Comparison of ENCODE assay signal across 7 cellular contexts in the genomic region with DNA sequence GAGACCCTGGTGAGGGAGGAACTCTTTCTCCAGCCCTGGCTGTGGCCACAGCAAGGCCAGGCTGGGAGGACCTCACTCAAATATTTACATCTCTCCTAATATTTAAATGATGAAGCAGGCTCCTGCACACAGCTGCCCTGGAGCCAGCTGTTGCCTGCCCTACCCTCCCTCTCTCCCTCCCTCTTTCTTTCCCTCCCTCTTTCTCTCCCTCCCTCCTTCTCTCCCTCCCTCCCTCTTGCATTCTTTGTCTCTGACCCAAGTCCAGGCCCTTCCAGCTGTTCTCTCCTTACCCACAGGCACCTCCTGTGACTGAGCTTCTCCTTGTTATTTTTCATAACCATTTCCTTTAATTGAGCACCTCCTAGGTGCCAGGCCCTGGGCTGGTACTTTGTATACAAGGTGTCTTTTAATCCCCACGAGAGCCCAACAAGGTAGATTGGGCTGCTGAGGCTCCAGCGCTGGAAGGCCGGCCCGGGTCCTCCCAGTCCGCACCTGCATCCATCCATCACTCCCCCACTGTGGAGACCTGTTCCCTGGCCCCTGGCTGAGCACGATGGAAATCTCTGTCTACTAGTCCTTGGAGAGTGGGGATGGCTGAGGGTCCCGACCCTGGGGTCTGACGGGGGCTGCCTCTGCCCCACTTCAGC.
DNase-seq lines count a peak whose midpoint lies in the region; ATAC-seq and TF ChIP-seq lines count a peak whose summit lies in the region.

No MANE protein-coding gene starts in this region.

- H3K4me3 ChIP-seq in GM23338 (peak overlapping the region; percentile 23; the same call in 1 of the 2 replicates), SJCRH30 (no peak overlapping the region), right cardiac atrium (ENCODE audit: low read length) (no peak overlapping the region)

- no peak for TF ChIP-seq CTCF in GM23338 (conservative IDR thresholded peaks at IDR 0.05; ENCODE audit: low read depth in 2 of 2)

- peak; percentile 26 for ATAC-seq in GM23338
- ATAC-seq in right cardiac atrium, result no peak
- ATAC-seq in stimulated activated naive B cell treated with anti-CD40 and anti-IgM and Interleukin-4, amounts not matched to agents 10 μg/mL and 1 μg/mL and 100 μg/mL, for 72 hours (replicated peaks), result no peak

- peaks cover 96% of the 10 kb centered on the region for H3K79me2 ChIP-seq in GM23338 (replicated peaks; ENCODE audit: insufficient read depth)

- peak overlapping the region; percentile 74 for H3K4me2 ChIP-seq in GM23338

- no peak overlapping the region for H2AFZ ChIP-seq in GM23338

- H3K36me3 Mint-ChIP-seq in GM23338 (ENCODE audit: low read depth), result no peaks in the 10 kb centered on the region
- peaks cover 0 to 8% of the 10 kb centered on the region in 2 donors for H3K36me3 Mint-ChIP-seq in stimulated activated naive B cell treated with anti-CD40 and anti-IgM and Interleukin-4, amounts not matched to agents 10 μg/mL and 1 μg/mL and 100 μg/mL, for 72 hours

- peak overlapping the region; percentile 87; the same call in 1 of the 2 replicates for H3K27ac ChIP-seq in GM23338 (ENCODE audit: low read depth)
- peak overlapping the region; percentile 80 for H3K27ac ChIP-seq in SJCRH30
- no peak overlapping the region for H3K27ac ChIP-seq in right cardiac atrium (ENCODE audit: low read length)
- no peak overlapping the region for H3K27ac ChIP-seq in substantia nigra (ENCODE audit: low read depth, low read length, poor library complexity, severe bottlenecking)

- H3K4me3 Mint-ChIP-seq in GM23338, result peak overlapping the region; percentile 49; the same call in 2 of the 3 replicates
- no peak overlapping the region for H3K4me3 Mint-ChIP-seq in stimulated activated naive B cell treated with anti-CD40 and anti-IgM and Interleukin-4, amounts not matched to agents 10 μg/mL and 1 μg/mL and 100 μg/mL, for 72 hours

- no peaks in the 10 kb centered on the region for H3K9me2 ChIP-seq in GM23338 (ENCODE audit: insufficient read depth)

- H3K27me3 ChIP-seq in GM23338 (ENCODE audit: insufficient read depth) (no peaks in the 10 kb centered on the region), SJCRH30 (no peaks in the 10 kb centered on the region), right cardiac atrium (ENCODE audit: control insufficient read depth, insufficient read depth) (no peaks in the 10 kb centered on the region)

- no peak overlapping the region for H3K27ac Mint-ChIP-seq in GM23338
- H3K27ac Mint-ChIP-seq in stimulated activated naive B cell treated with anti-CD40 and anti-IgM and Interleukin-4, amounts not matched to agents 10 μg/mL and 1 μg/mL and 100 μg/mL, for 72 hours, result peak overlapping the region; percentile 80

- DNase-seq in GM23338 (ENCODE audit: low spot score) (no peak), SJCRH30 (peak; percentile 87 to 95), right cardiac atrium (peak in 2 of 3 donors; percentile 46 to 48), substantia nigra (lab: John Stamatoyannopoulos, UW) (no peak), DMS79 (lab: John Stamatoyannopoulos, UW) (no peak)
- DNase-seq in stimulated activated naive B cell treated with anti-CD40 and anti-IgM and Interleukin-4, amounts not matched to agents 10 μg/mL and 1 μg/mL and 100 μg/mL, for 72 hours, result no peak
- no peak for DNase-seq in central memory CD4-positive, alpha-beta T cell

- no peaks in the 10 kb centered on the region for H3K9me3 ChIP-seq in SJCRH30 (replicated peaks)
- no peaks in the 10 kb centered on the region for H3K9me3 ChIP-seq in right cardiac atrium (ENCODE audit: control insufficient read depth, low read length)

- peaks cover 86% of the 10 kb centered on the region for H3K4me1 Mint-ChIP-seq in GM23338
- H3K4me1 Mint-ChIP-seq in stimulated activated naive B cell treated with anti-CD40 and anti-IgM and Interleukin-4, amounts not matched to agents 10 μg/mL and 1 μg/mL and 100 μg/mL, for 72 hours, result peaks cover 34 to 47% of the 10 kb centered on the region in 2 donors

- intact Hi-C loops in right cardiac atrium (cut with DNase I), result no loop called here

- H3K36me3 ChIP-seq in GM23338 (ENCODE audit: insufficient read depth), result no peaks in the 10 kb centered on the region
- H3K36me3 ChIP-seq in SJCRH30, result peaks cover 3% of the 10 kb centered on the region; the same call in 1 of the 2 replicates

- H3K4me1 ChIP-seq in GM23338 (ENCODE audit: insufficient read depth), result peaks cover 51% of the 10 kb centered on the region
- H3K4me1 ChIP-seq in SJCRH30, result peaks cover 63% of the 10 kb centered on the region
- H3K4me1 ChIP-seq in right cardiac atrium (ENCODE audit: control insufficient read depth, insufficient read depth, low read length), result peaks cover 56% of the 10 kb centered on the region

- no peaks in the 10 kb centered on the region for H3K9me3 Mint-ChIP-seq in GM23338
- H3K9me3 Mint-ChIP-seq in stimulated activated naive B cell treated with anti-CD40 and anti-IgM and Interleukin-4, amounts not matched to agents 10 μg/mL and 1 μg/mL and 100 μg/mL, for 72 hours, result no peaks in the 10 kb centered on the region

- H3F3A ChIP-seq in GM23338 (replicated peaks; ENCODE audit: low read depth), result no peaks in the 10 kb centered on the region

- H4K20me1 ChIP-seq in GM23338 (replicated peaks; ENCODE audit: insufficient read depth), result peaks cover 19% of the 10 kb centered on the region

- H3K27me3 Mint-ChIP-seq in GM23338 (ENCODE audit: insufficient read depth, low read depth, poor library complexity), result peaks cover 28% of the 10 kb centered on the region
- H3K27me3 Mint-ChIP-seq in stimulated activated naive B cell treated with anti-CD40 and anti-IgM and Interleukin-4, amounts not matched to agents 10 μg/mL and 1 μg/mL and 100 μg/mL, for 72 hours, result no peaks in the 10 kb centered on the region

- 73% methylated on average over 8 of the region's 8 CpGs for WGBS in right cardiac atrium

TF ChIP-seq in GM23338, 12 proteins besides CTCF, POLR2A, EP300 and RAD21 (continues in another document):
- no peak for TF ChIP-seq NANOG (IDR thresholded peaks at IDR 0.05; ENCODE audit: borderline replicate concordance)
- TF ChIP-seq STAT1 (IDR thresholded peaks at IDR 0.05; ENCODE audit: unreplicated experiment), result no peak
- TF ChIP-seq EZH2 (IDR thresholded peaks at IDR 0.05; ENCODE audit: low read depth, unreplicated experiment), result no peak
- TF ChIP-seq ZNF331 (CRISPR knock-in tag; IDR thresholded peaks at IDR 0.05; ENCODE audit: low read depth), result no peak
- TF ChIP-seq ZNF114 (CRISPR knock-in tag; IDR thresholded peaks at IDR 0.05), result no peak
- no peak for TF ChIP-seq CREB1 (CRISPR knock-in tag; IDR thresholded peaks at IDR 0.05; ENCODE audit: low read depth)
- TF ChIP-seq POLR2AphosphoS5 (IDR thresholded peaks at IDR 0.05; ENCODE audit: low read depth), result no peak
- TF ChIP-seq JUNB (IDR thresholded peaks at IDR 0.05; ENCODE audit: unreplicated experiment), result no peak

Comparison
In these comparisons a context has a peak if more than half of its experiments do, and no peak if none do; other contexts are left out.
1. DNase-seq: peak in SJCRH30 (2 of 2) and right cardiac atrium (2 of 3); none in GM23338 (single experiment), stimulated activated naive B cell treated with anti-CD40 and anti-IgM and Interleukin-4, amounts not matched to agents 10 μg/mL and 1 μg/mL and 100 μg/mL, for 72 hours (single experiment), substantia nigra (0 of 49), central memory CD4-positive, alpha-beta T cell (single experiment) and DMS79 (single experiment).
2. H3K27ac ChIP-seq: peak in GM23338 (single experiment) and SJCRH30 (single experiment); none in right cardiac atrium (single experiment) and substantia nigra (single experiment).